Comparison of ENCODE assay signal across 19 cellular contexts in genomic region chr2:120465012-120465700, GRCh38.
"Had no signal": no experiment of that assay in that cellular context is flagged by ENCODE, and none has a peak within 500 bp of the region (broad histone marks: within the 10 kb centered on the region; RNA-seq: fewer than 3 reads in every experiment).

No MANE protein-coding gene starts in this region.

- DNase-seq: activated CD4-positive, alpha-beta T cell treated with anti-CD3 and anti-CD28 coated beads, Interleukin-2, amount 50 U/mL, for 4 hours; activated CD4-positive, CD25-positive, alpha-beta regulatory T cell treated with anti-CD3 and anti-CD28 coated beads, Interleukin-2, amount 50 U/mL, for 72 hours; activated naive CD4-positive, alpha-beta T cell treated with anti-CD3 and anti-CD28 coated beads for 36 hours; activated naive CD8-positive, alpha-beta T cell treated with anti-CD3 and anti-CD28 coated beads, Interleukin-2, amount 50 U/mL, for 24 hours; activated T-cell treated with anti-CD3 and anti-CD28 coated beads for 4 hours; left ventricle myocardium superior; occipital lobe; right cardiac atrium; stimulated activated CD4-positive, alpha-beta T cell treated with anti-CD3 and anti-CD28 coated beads, Interleukin-4, amount 100 ng/mL, for 4 hours; stimulated activated CD8-positive, alpha-beta memory T cell treated with anti-CD3 and anti-CD28 coated beads, Interleukin-4, amount 100 ng/mL, for 48 hours; stimulated activated naive CD4-positive, alpha-beta T cell treated with Interleukin-2 at 50 U/mL for 16 hours; T-helper 9 cell; transverse colon had no signal

- FAIRE-seq: astrocyte, bronchial epithelial cell had no signal

- H3K27ac Mint-ChIP-seq: activated naive CD4-positive, alpha-beta T cell treated with anti-CD3 and anti-CD28 coated beads for 36 hours; activated naive CD8-positive, alpha-beta T cell treated with anti-CD3 and anti-CD28 coated beads, Interleukin-2, amount 50 U/mL, for 24 hours; activated T-helper 17 cell treated with anti-CD3 and anti-CD28 coated beads, Interleukin-2, amount 50 U/mL, for 72 hours had no signal

- H3K4me3 ChIP-seq: gastroesophageal sphincter, prostate gland, skin epidermis, transverse colon had no signal

- H3K9me3 Mint-ChIP-seq: activated naive CD4-positive, alpha-beta T cell treated with anti-CD3 and anti-CD28 coated beads for 36 hours; activated naive CD8-positive, alpha-beta T cell treated with anti-CD3 and anti-CD28 coated beads, Interleukin-2, amount 50 U/mL, for 24 hours; activated T-helper 17 cell treated with anti-CD3 and anti-CD28 coated beads, Interleukin-2, amount 50 U/mL, for 72 hours had no signal

- H3K4me1 Mint-ChIP-seq: activated naive CD8-positive, alpha-beta T cell treated with anti-CD3 and anti-CD28 coated beads, Interleukin-2, amount 50 U/mL, for 24 hours; activated T-helper 17 cell treated with anti-CD3 and anti-CD28 coated beads, Interleukin-2, amount 50 U/mL, for 72 hours had no signal

- H3K4me3 Mint-ChIP-seq: activated naive CD4-positive, alpha-beta T cell treated with anti-CD3 and anti-CD28 coated beads for 36 hours; activated naive CD8-positive, alpha-beta T cell treated with anti-CD3 and anti-CD28 coated beads, Interleukin-2, amount 50 U/mL, for 24 hours; activated T-helper 17 cell treated with anti-CD3 and anti-CD28 coated beads, Interleukin-2, amount 50 U/mL, for 72 hours had no signal

- H3K9me3 ChIP-seq: prostate gland, transverse colon had no signal

- H3K27ac ChIP-seq: gastroesophageal sphincter, prostate gland, transverse colon had no signal

- ATAC-seq: activated naive CD8-positive, alpha-beta T cell treated with anti-CD3 and anti-CD28 coated beads, Interleukin-2, amount 50 U/mL, for 24 hours; activated T-helper 17 cell treated with anti-CD3 and anti-CD28 coated beads, Interleukin-2, amount 50 U/mL, for 72 hours; gastroesophageal sphincter; left ventricle myocardium superior had no signal

- H3K27me3 Mint-ChIP-seq: activated naive CD8-positive, alpha-beta T cell treated with anti-CD3 and anti-CD28 coated beads, Interleukin-2, amount 50 U/mL, for 24 hours had no signal

- H3K36me3 ChIP-seq: gastroesophageal sphincter, prostate gland, transverse colon had no signal

- H3K4me1 ChIP-seq: prostate gland, transverse colon had no signal
